Comparison of ENCODE assay signal across 8 cellular contexts in genomic region chr5:140041492-140042421, GRCh38. TPM values are rescaled to one million over a fixed set of nuclear protein-coding genes. Genes with fewer than 3 reads are reported as not detected.
DNase-seq lines count a peak whose midpoint lies in the region; ATAC-seq and TF ChIP-seq lines count a peak whose summit lies in the region.

No MANE protein-coding gene starts in this region.

- H3K4me1 Mint-ChIP-seq in activated CD8-positive, alpha-beta T cell treated with anti-CD3 and anti-CD28 coated beads for 36 hours (ENCODE audit: low read depth), result peaks cover 8% of the 10 kb centered on the region
- H3K4me1 Mint-ChIP-seq in activated CD8-positive, alpha-beta T cell treated with anti-CD3 and anti-CD28 coated beads, Interleukin-2, amount 10 ng/mL, durations not matched to agents 7 days and 5 days (ENCODE audit: low read depth), result peaks cover 14% of the 10 kb centered on the region
- peaks cover 28 to 30% of the 10 kb centered on the region in 2 donors for H3K4me1 Mint-ChIP-seq in immature natural killer cell

- H3K4me3 ChIP-seq in cardiac fibroblast (replicated peaks in 1 of 2; ENCODE audit: low read depth in 2 of 2, low read length in 2 of 2) (peak overlapping the region; percentile 60 to 62), skeletal muscle cell (ENCODE audit: low read depth, low read length) (peak overlapping the region; percentile 61)

- intact Hi-C loops in activated CD8-positive, alpha-beta T cell treated with anti-CD3 and anti-CD28 coated beads for 36 hours (cut with micrococcal nuclease), result no loop called here

- no peaks in the 10 kb centered on the region for H3K36me3 Mint-ChIP-seq in activated CD8-positive, alpha-beta T cell treated with anti-CD3 and anti-CD28 coated beads for 36 hours (ENCODE audit: low read depth)
- H3K36me3 Mint-ChIP-seq in activated CD8-positive, alpha-beta T cell treated with anti-CD3 and anti-CD28 coated beads, Interleukin-2, amount 10 ng/mL, durations not matched to agents 7 days and 5 days (ENCODE audit: low read depth), result no peaks in the 10 kb centered on the region
- no peaks in the 10 kb centered on the region for H3K36me3 Mint-ChIP-seq in immature natural killer cell

- DNase-seq in activated CD8-positive, alpha-beta T cell treated with anti-CD3 and anti-CD28 coated beads for 36 hours, result no peak
- DNase-seq in activated CD8-positive, alpha-beta T cell treated with anti-CD3 and anti-CD28 coated beads, Interleukin-2, amount 10 ng/mL, durations not matched to agents 7 days and 5 days, result no peak
- DNase-seq in NCI-H526 (lab: John Stamatoyannopoulos, UW) (peak; percentile 62 to 84), cardiac fibroblast (ENCODE audit: low read depth in 2 of 2) (peak; percentile 38 to 67), immature natural killer cell (no peak), skeletal muscle cell (ENCODE audit: low read depth) (no peak)

- no peak overlapping the region for H3K27ac Mint-ChIP-seq in activated CD8-positive, alpha-beta T cell treated with anti-CD3 and anti-CD28 coated beads for 36 hours
- H3K27ac Mint-ChIP-seq in activated CD8-positive, alpha-beta T cell treated with anti-CD3 and anti-CD28 coated beads, Interleukin-2, amount 10 ng/mL, durations not matched to agents 7 days and 5 days, result no peak overlapping the region
- no peak overlapping the region for H3K27ac Mint-ChIP-seq in immature natural killer cell

- peaks cover 57% of the 10 kb centered on the region for H3K27me3 Mint-ChIP-seq in activated CD8-positive, alpha-beta T cell treated with anti-CD3 and anti-CD28 coated beads for 36 hours
- peaks cover 67% of the 10 kb centered on the region for H3K27me3 Mint-ChIP-seq in activated CD8-positive, alpha-beta T cell treated with anti-CD3 and anti-CD28 coated beads, Interleukin-2, amount 10 ng/mL, durations not matched to agents 7 days and 5 days (ENCODE audit: low read depth)
- peaks cover 19 to 36% (median 27%) of the 10 kb centered on the region in 3 donors for H3K27me3 Mint-ChIP-seq in immature natural killer cell (ENCODE audit: low read depth in 3 of 3)

- no peaks in the 10 kb centered on the region for H3K9me3 Mint-ChIP-seq in activated CD8-positive, alpha-beta T cell treated with anti-CD3 and anti-CD28 coated beads for 36 hours
- H3K9me3 Mint-ChIP-seq in activated CD8-positive, alpha-beta T cell treated with anti-CD3 and anti-CD28 coated beads, Interleukin-2, amount 10 ng/mL, durations not matched to agents 7 days and 5 days (ENCODE audit: insufficient read depth), result no peaks in the 10 kb centered on the region
- peaks cover 0 to 7% (median 0%) of the 10 kb centered on the region in 6 donors for H3K9me3 Mint-ChIP-seq in immature natural killer cell

- H3K4me3 Mint-ChIP-seq in activated CD8-positive, alpha-beta T cell treated with anti-CD3 and anti-CD28 coated beads for 36 hours, result peak overlapping the region; percentile 26
- H3K4me3 Mint-ChIP-seq in activated CD8-positive, alpha-beta T cell treated with anti-CD3 and anti-CD28 coated beads, Interleukin-2, amount 10 ng/mL, durations not matched to agents 7 days and 5 days, result no peak overlapping the region
- peak overlapping the region; percentile 63 to 89 (median 82) for H3K4me3 Mint-ChIP-seq in immature natural killer cell

- TF ChIP-seq CTCF in activated CD8-positive, alpha-beta T cell treated with anti-CD3 and anti-CD28 coated beads for 36 hours (IDR thresholded peaks at IDR 0.05), result no peak
- no peak for TF ChIP-seq CTCF in cardiac fibroblast (IDR thresholded peaks at IDR 0.05; ENCODE audit: low read depth, low read length)

- ATAC-seq in activated CD8-positive, alpha-beta T cell treated with anti-CD3 and anti-CD28 coated beads for 36 hours, result no peak
- ATAC-seq in activated CD8-positive, alpha-beta T cell treated with anti-CD3 and anti-CD28 coated beads, Interleukin-2, amount 10 ng/mL, durations not matched to agents 7 days and 5 days, result no peak
- ATAC-seq in GM21619 (IDR thresholded peaks at IDR 0.05; ENCODE audit: unreplicated experiment) (no peak), GM21447 (IDR thresholded peaks at IDR 0.05; ENCODE audit: unreplicated experiment) (no peak)

- CTCF ChIA-PET in activated CD8-positive, alpha-beta T cell treated with anti-CD3 and anti-CD28 coated beads for 36 hours (lab: Charles Lee), result interaction anchor here (0.7 to 2.8 kb wide), 6 partner anchors 12 to 255 kb away, joined by 3 to 12 read pairs (median 3); no protein-coding TSS in a partner anchor
- CTCF ChIA-PET in activated CD8-positive, alpha-beta T cell treated with anti-CD3 and anti-CD28 coated beads, Interleukin-2, amount 10 ng/mL, durations not matched to agents 7 days and 5 days (lab: Charles Lee), result interaction anchor here (0.8 to 2.0 kb wide), 2 partner anchors 73 to 103 kb away, joined by 4 to 7 read pairs; no protein-coding TSS in a partner anchor

- POLR2A ChIA-PET in activated CD8-positive, alpha-beta T cell treated with anti-CD3 and anti-CD28 coated beads for 36 hours (lab: Charles Lee), result interaction anchor here (0.8 kb wide), 1 partner anchor 16 kb away, joined by 3 read pairs; no protein-coding TSS in a partner anchor
- POLR2A ChIA-PET in activated CD8-positive, alpha-beta T cell treated with anti-CD3 and anti-CD28 coated beads, Interleukin-2, amount 10 ng/mL, durations not matched to agents 7 days and 5 days (lab: Charles Lee), result no interaction called here

RNA-seq across cellular contexts. Expression of gene NRG2, which starts 1.3 kb away (rescaled TPM):
- total RNA-seq in activated CD8-positive, alpha-beta T cell treated with anti-CD3 and anti-CD28 coated beads for 36 hours, result under 1 TPM in 1 of 2 experiments, not detected in 1; 0.11 TPM
- not detected for total RNA-seq in activated CD8-positive, alpha-beta T cell treated with anti-CD3 and anti-CD28 coated beads, Interleukin-2, amount 10 ng/mL, durations not matched to agents 7 days and 5 days
- under 1 TPM; 0.08 to 0.21 (median 0.08) TPM for polyA plus RNA-seq in immature natural killer cell

Comparison
In these comparisons a context has a peak if more than half of its experiments do, and no peak if none do; other contexts are left out.
1. DNase-seq: peak in NCI-H526 (2 of 2) and cardiac fibroblast (2 of 2); none in activated CD8-positive, alpha-beta T cell treated with anti-CD3 and anti-CD28 coated beads for 36 hours (single experiment), activated CD8-positive, alpha-beta T cell treated with anti-CD3 and anti-CD28 coated beads, Interleukin-2, amount 10 ng/mL, durations not matched to agents 7 days and 5 days (single experiment), immature natural killer cell (0 of 3) and skeletal muscle cell (single experiment).